Comparison of ENCODE assay signal across 1 cellular context in the genomic region with DNA sequence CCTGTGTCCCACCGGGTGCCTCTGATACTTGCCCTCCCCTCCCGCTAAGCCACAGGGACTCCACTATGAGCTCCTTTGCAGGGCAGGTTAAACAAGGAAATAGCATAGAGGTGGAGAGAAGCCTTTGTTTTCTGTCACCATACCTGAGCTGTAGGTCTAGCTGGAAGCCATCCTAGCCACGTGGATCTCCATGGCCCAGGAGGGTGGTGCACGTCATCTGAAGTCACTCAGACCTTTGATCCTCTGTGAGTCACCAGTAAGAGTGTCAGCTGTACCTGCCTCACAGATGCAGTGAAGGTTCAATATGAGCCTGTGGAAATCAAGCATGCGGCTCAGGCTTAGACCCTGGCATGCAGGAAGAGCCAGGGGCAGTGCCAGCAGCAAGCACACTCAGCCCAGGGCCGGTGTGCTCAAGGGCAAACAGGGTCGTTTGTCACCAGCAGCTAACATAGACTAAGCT.
TF ChIP-seq lines count a peak whose summit lies in the region.

No MANE protein-coding gene starts in this region.

TF ChIP-seq in HepG2, 621 proteins besides CTCF, POLR2A, EP300 and RAD21 (continued from another document and continues in another):
- TF ChIP-seq, protein P1, sequence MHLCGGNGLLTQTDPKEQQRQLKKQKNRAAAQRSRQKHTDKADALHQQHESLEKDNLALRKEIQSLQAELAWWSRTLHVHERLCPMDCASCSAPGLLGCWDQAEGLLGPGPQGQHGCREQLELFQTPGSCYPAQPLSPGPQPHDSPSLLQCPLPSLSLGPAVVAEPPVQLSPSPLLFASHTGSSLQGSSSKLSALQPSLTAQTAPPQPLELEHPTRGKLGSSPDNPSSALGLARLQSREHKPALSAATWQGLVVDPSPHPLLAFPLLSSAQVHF (CRISPR knock-in tag; IDR thresholded peaks at IDR 0.05) = no peak
- peak; percentile 26; the same call in 1 of the 2 replicates for TF ChIP-seq FOXO1 (CRISPR knock-in tag; IDR thresholded peaks at IDR 0.05)
- TF ChIP-seq MXI1 (IDR thresholded peaks at IDR 0.05; ENCODE audit: borderline replicate concordance, low read depth, low read length) = peak; percentile 97; the same call in 2 of the 3 replicates
- TF ChIP-seq ZNF230 (CRISPR knock-in tag; IDR thresholded peaks at IDR 0.05) = no peak
- no peak for TF ChIP-seq U2AF1 (optimal IDR thresholded peaks at IDR 0.05; ENCODE audit: low read depth, low read length)
- no peak for TF ChIP-seq ZNF660 (CRISPR knock-in tag; IDR thresholded peaks at IDR 0.05; ENCODE audit: borderline replicate concordance, low read depth)
- no peak for TF ChIP-seq CHD2 (IDR thresholded peaks at IDR 0.05; ENCODE audit: low read depth, low read length)
- TF ChIP-seq ATF7-NPFF (CRISPR knock-in tag; IDR thresholded peaks at IDR 0.05; ENCODE audit: low read depth) = 0 out of 2 replicates have a peak, but pooled peaks have one; percentile 45
- 0 out of 2 replicates have a peak, but pooled peaks have one; percentile 6 for TF ChIP-seq SIX4 (CRISPR knock-in tag; IDR thresholded peaks at IDR 0.05)
- TF ChIP-seq, protein P2, sequence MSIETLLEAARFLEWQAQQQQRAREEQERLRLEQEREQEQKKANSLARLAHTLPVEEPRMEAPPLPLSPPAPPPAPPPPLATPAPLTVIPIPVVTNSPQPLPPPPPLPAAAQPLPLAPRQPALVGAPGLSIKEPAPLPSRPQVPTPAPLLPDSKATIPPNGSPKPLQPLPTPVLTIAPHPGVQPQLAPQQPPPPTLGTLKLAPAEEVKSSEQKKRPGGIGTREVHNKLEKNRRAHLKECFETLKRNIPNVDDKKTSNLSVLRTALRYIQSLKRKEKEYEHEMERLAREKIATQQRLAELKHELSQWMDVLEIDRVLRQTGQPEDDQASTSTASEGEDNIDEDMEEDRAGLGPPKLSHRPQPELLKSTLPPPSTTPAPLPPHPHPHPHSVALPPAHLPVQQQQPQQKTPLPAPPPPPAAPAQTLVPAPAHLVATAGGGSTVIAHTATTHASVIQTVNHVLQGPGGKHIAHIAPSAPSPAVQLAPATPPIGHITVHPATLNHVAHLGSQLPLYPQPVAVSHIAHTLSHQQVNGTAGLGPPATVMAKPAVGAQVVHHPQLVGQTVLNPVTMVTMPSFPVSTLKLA (IDR thresholded peaks at IDR 0.05) = peak; percentile 84
- no peak for TF ChIP-seq ZNF33A (CRISPR knock-in tag; IDR thresholded peaks at IDR 0.05; ENCODE audit: borderline replicate concordance)
- no peak for TF ChIP-seq ZNF143 (CRISPR knock-in tag; IDR thresholded peaks at IDR 0.05)
- TF ChIP-seq, protein P3, sequence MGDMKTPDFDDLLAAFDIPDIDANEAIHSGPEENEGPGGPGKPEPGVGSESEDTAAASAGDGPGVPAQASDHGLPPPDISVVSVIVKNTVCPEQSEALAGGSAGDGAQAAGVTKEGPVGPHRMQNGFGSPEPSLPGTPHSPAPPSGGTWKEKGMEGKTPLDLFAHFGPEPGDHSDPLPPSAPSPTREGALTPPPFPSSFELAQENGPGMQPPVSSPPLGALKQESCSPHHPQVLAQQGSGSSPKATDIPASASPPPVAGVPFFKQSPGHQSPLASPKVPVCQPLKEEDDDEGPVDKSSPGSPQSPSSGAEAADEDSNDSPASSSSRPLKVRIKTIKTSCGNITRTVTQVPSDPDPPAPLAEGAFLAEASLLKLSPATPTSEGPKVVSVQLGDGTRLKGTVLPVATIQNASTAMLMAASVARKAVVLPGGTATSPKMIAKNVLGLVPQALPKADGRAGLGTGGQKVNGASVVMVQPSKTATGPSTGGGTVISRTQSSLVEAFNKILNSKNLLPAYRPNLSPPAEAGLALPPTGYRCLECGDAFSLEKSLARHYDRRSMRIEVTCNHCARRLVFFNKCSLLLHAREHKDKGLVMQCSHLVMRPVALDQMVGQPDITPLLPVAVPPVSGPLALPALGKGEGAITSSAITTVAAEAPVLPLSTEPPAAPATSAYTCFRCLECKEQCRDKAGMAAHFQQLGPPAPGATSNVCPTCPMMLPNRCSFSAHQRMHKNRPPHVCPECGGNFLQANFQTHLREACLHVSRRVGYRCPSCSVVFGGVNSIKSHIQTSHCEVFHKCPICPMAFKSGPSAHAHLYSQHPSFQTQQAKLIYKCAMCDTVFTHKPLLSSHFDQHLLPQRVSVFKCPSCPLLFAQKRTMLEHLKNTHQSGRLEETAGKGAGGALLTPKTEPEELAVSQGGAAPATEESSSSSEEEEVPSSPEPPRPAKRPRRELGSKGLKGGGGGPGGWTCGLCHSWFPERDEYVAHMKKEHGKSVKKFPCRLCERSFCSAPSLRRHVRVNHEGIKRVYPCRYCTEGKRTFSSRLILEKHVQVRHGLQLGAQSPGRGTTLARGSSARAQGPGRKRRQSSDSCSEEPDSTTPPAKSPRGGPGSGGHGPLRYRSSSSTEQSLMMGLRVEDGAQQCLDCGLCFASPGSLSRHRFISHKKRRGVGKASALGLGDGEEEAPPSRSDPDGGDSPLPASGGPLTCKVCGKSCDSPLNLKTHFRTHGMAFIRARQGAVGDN (CRISPR knock-in tag; IDR thresholded peaks at IDR 0.05) = peak; percentile 83
- TF ChIP-seq PLRG1 (conservative IDR thresholded peaks at IDR 0.05) = no peak
- no peak for TF ChIP-seq HDAC6 (IDR thresholded peaks at IDR 0.05; ENCODE audit: low read depth, low read length)
- TF ChIP-seq SRY (CRISPR knock-in tag; IDR thresholded peaks at IDR 0.05) = no peak; the same call in 1 of the 2 replicates
- TF ChIP-seq, protein P4, sequence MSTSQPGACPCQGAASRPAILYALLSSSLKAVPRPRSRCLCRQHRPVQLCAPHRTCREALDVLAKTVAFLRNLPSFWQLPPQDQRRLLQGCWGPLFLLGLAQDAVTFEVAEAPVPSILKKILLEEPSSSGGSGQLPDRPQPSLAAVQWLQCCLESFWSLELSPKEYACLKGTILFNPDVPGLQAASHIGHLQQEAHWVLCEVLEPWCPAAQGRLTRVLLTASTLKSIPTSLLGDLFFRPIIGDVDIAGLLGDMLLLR (CRISPR knock-in tag; IDR thresholded peaks at IDR 0.05) = no peak; the same call in 1 of the 2 replicates
- no peak for TF ChIP-seq NFKB2 (CRISPR knock-in tag; IDR thresholded peaks at IDR 0.05; ENCODE audit: borderline replicate concordance)
- no peak; the same call in 1 of the 2 replicates for TF ChIP-seq TAF1 (CRISPR knock-in tag; IDR thresholded peaks at IDR 0.05)
- no peak for TF ChIP-seq ZNF253 (CRISPR knock-in tag; IDR thresholded peaks at IDR 0.05; ENCODE audit: borderline replicate concordance)
- no peak for TF ChIP-seq MTA1 (CRISPR knock-in tag; IDR thresholded peaks at IDR 0.05; ENCODE audit: borderline replicate concordance)
- no peak for TF ChIP-seq ZNF605 (CRISPR knock-in tag; IDR thresholded peaks at IDR 0.05)
- no peak for TF ChIP-seq ZC3H13 (CRISPR knock-in tag; IDR thresholded peaks at IDR 0.05)
- TF ChIP-seq ZNF543 (CRISPR knock-in tag; IDR thresholded peaks at IDR 0.05) = no peak
- TF ChIP-seq, protein P5, sequence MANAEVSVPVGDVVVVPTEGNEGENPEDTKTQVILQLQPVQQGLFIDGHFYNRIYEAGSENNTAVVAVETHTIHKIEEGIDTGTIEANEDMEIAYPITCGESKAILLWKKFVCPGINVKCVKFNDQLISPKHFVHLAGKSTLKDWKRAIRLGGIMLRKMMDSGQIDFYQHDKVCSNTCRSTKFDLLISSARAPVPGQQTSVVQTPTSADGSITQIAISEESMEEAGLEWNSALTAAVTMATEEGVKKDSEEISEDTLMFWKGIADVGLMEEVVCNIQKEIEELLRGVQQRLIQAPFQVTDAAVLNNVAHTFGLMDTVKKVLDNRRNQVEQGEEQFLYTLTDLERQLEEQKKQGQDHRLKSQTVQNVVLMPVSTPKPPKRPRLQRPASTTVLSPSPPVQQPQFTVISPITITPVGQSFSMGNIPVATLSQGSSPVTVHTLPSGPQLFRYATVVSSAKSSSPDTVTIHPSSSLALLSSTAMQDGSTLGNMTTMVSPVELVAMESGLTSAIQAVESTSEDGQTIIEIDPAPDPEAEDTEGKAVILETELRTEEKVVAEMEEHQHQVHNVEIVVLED (CRISPR knock-in tag; IDR thresholded peaks at IDR 0.05; ENCODE audit: borderline replicate concordance) = peak; percentile 18; the same call in 1 of the 2 replicates
- no peak for TF ChIP-seq PHB2 (IDR thresholded peaks at IDR 0.05; ENCODE audit: partially characterized antibody)
- no peak for TF ChIP-seq ZNF264 (CRISPR knock-in tag; IDR thresholded peaks at IDR 0.05)
- TF ChIP-seq, protein P6, sequence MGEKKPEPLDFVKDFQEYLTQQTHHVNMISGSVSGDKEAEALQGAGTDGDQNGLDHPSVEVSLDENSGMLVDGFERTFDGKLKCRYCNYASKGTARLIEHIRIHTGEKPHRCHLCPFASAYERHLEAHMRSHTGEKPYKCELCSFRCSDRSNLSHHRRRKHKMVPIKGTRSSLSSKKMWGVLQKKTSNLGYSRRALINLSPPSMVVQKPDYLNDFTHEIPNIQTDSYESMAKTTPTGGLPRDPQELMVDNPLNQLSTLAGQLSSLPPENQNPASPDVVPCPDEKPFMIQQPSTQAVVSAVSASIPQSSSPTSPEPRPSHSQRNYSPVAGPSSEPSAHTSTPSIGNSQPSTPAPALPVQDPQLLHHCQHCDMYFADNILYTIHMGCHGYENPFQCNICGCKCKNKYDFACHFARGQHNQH (CRISPR knock-in tag; IDR thresholded peaks at IDR 0.05) = 0 out of 2 replicates have a peak, but pooled peaks have one; percentile 25
- peak; percentile 65; the same call in 1 of the 2 replicates for TF ChIP-seq RNF2 (conservative IDR thresholded peaks at IDR 0.05; ENCODE audit: low read depth)
- no peak for TF ChIP-seq DNMT1 (CRISPR knock-in tag; IDR thresholded peaks at IDR 0.05)
- 0 out of 2 replicates have a peak, but pooled peaks have one; percentile 3 for TF ChIP-seq PHF20 (CRISPR knock-in tag; IDR thresholded peaks at IDR 0.05)
- TF ChIP-seq SP5 (CRISPR knock-in tag; IDR thresholded peaks at IDR 0.05; ENCODE audit: borderline replicate concordance, low read depth) = no peak; the same call in 1 of the 2 replicates
- peak; percentile 54; the same call in 1 of the 2 replicates for TF ChIP-seq ZBTB21 (CRISPR knock-in tag; IDR thresholded peaks at IDR 0.05)
- TF ChIP-seq CEBPG (CRISPR knock-in tag; IDR thresholded peaks at IDR 0.05) = peak; percentile 55
- TF ChIP-seq ZNF44 (CRISPR knock-in tag; IDR thresholded peaks at IDR 0.05) = 0 out of 2 replicates have a peak, but pooled peaks have one; percentile 23
- TF ChIP-seq CBX1 (IDR thresholded peaks at IDR 0.05; ENCODE audit: low read depth) = peak; percentile 78
- TF ChIP-seq, protein P7, sequence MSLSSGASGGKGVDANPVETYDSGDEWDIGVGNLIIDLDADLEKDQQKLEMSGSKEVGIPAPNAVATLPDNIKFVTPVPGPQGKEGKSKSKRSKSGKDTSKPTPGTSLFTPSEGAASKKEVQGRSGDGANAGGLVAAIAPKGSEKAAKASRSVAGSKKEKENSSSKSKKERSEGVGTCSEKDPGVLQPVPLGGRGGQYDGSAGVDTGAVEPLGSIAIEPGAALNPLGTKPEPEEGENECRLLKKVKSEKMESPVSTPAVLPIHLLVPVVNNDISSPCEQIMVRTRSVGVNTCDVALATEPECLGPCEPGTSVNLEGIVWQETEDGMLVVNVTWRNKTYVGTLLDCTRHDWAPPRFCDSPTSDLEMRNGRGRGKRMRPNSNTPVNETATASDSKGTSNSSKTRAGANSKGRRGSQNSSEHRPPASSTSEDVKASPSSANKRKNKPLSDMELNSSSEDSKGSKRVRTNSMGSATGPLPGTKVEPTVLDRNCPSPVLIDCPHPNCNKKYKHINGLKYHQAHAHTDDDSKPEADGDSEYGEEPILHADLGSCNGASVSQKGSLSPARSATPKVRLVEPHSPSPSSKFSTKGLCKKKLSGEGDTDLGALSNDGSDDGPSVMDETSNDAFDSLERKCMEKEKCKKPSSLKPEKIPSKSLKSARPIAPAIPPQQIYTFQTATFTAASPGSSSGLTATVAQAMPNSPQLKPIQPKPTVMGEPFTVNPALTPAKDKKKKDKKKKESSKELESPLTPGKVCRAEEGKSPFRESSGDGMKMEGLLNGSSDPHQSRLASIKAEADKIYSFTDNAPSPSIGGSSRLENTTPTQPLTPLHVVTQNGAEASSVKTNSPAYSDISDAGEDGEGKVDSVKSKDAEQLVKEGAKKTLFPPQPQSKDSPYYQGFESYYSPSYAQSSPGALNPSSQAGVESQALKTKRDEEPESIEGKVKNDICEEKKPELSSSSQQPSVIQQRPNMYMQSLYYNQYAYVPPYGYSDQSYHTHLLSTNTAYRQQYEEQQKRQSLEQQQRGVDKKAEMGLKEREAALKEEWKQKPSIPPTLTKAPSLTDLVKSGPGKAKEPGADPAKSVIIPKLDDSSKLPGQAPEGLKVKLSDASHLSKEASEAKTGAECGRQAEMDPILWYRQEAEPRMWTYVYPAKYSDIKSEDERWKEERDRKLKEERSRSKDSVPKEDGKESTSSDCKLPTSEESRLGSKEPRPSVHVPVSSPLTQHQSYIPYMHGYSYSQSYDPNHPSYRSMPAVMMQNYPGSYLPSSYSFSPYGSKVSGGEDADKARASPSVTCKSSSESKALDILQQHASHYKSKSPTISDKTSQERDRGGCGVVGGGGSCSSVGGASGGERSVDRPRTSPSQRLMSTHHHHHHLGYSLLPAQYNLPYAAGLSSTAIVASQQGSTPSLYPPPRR (CRISPR knock-in tag; IDR thresholded peaks at IDR 0.05; ENCODE audit: borderline replicate concordance) = no peak
- no peak for TF ChIP-seq MAF1 (CRISPR knock-in tag; IDR thresholded peaks at IDR 0.05; ENCODE audit: borderline replicate concordance)
- TF ChIP-seq, protein P8, sequence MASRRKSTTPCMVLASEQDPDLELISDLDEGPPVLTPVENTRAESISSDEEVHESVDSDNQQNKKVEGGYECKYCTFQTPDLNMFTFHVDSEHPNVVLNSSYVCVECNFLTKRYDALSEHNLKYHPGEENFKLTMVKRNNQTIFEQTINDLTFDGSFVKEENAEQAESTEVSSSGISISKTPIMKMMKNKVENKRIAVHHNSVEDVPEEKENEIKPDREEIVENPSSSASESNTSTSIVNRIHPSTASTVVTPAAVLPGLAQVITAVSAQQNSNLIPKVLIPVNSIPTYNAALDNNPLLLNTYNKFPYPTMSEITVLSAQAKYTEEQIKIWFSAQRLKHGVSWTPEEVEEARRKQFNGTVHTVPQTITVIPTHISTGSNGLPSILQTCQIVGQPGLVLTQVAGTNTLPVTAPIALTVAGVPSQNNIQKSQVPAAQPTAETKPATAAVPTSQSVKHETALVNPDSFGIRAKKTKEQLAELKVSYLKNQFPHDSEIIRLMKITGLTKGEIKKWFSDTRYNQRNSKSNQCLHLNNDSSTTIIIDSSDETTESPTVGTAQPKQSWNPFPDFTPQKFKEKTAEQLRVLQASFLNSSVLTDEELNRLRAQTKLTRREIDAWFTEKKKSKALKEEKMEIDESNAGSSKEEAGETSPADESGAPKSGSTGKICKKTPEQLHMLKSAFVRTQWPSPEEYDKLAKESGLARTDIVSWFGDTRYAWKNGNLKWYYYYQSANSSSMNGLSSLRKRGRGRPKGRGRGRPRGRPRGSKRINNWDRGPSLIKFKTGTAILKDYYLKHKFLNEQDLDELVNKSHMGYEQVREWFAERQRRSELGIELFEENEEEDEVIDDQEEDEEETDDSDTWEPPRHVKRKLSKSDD (CRISPR knock-in tag; IDR thresholded peaks at IDR 0.05; ENCODE audit: low read depth) = no peak
- no peak for TF ChIP-seq SNRNP70 (IDR thresholded peaks at IDR 0.05; ENCODE audit: low read depth, low read length)
- 0 out of 2 replicates have a peak, but pooled peaks have one; percentile 73 for TF ChIP-seq POLR2AphosphoS2 (IDR thresholded peaks at IDR 0.05; ENCODE audit: low read depth, low read length)
- TF ChIP-seq, protein P9, sequence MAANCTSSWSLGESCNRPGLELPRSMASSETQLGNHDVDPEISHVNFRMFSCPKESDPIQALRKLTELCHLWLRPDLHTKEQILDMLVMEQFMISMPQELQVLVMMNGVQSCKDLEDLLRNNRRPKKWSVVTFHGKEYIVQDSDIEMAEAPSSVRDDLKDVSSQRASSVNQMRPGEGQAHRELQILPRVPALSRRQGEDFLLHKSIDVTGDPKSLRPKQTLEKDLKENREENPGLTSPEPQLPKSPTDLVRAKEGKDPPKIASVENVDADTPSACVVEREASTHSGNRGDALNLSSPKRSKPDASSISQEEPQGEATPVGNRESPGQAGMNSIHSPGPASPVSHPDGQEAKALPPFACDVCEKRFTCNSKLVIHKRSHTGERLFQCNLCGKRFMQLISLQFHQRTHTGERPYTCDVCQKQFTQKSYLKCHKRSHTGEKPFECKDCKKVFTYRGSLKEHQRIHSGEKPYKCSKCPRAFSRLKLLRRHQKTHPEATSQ (CRISPR knock-in tag; IDR thresholded peaks at IDR 0.05; ENCODE audit: borderline replicate concordance) = no peak
